In the genomic region with DNA sequence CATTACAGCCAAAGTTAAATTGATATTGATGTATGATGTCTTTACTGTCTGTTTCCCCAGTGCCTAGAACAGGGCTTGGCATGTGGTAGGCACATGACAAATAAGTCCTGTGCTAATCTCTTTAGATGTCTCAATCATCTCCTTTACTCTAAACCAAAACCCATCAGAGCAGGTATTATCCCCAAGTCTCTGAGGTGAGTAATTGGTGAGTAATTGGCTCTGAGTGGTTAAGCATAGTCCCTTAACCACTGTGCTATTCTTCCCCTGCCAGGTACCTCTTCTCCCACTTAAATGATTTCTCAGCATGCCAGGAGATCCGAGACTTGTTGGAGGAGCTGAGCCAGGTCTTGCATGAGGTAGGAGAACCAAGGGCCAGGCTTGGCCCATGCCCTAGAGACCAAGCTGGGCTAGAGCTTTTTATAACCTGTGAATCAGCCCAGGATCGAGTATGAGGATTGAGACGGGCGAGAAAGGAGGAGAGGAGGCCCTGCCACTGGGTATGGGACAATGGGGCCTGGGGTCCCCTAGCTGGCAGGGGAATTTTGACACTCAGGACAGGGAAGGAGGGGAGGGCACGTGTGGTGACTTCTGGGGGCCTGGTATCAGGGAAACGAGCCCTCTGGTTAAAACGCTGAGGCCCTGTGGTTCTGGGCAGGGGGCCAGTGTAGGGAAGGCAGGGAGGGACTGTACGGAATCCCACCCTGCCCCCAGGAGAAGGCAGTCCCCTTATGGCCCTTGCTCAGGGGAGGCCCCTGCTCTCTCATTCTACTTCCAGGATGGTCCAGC, we compare ENCODE assay signal across 19 cellular contexts. TPM values are rescaled to one million over a fixed set of nuclear protein-coding genes. Genes with fewer than 3 reads are reported as not detected.
DNase-seq lines count a peak whose midpoint lies in the region; ATAC-seq and TF ChIP-seq lines count a peak whose summit lies in the region.
"Had no signal": no experiment of that assay in that cellular context is flagged by ENCODE, and none has a peak within 500 bp of the region (broad histone marks: within the 10 kb centered on the region; RNA-seq: fewer than 3 reads in every experiment).

No MANE protein-coding gene starts in this region.

- no peak overlapping the region for H4K91ac ChIP-seq in neuronal stem cell (ENCODE audit: low read depth, low read length, poor library complexity)

- no peak overlapping the region for H3K23ac ChIP-seq in neuronal stem cell (ENCODE audit: low read depth, low read length, poor library complexity)

- no peak overlapping the region for H2BK120ac ChIP-seq in neuronal stem cell (ENCODE audit: low read depth, low read length)

- no peak overlapping the region for H3K27ac ChIP-seq in neuronal stem cell (replicated peaks; ENCODE audit: low read length)
- H3K27ac ChIP-seq: BLaER1 treated with 17β-estradiol and CSF1 and Interleukin-3, amounts not matched to agents 10 nM and 100 nM had no signal

- peak overlapping the region; percentile 48 for H3K27ac Mint-ChIP-seq in endothelial cell (ENCODE audit: unreplicated experiment)
- H3K27ac Mint-ChIP-seq: endodermal cell, progenitor cell of endocrine pancreas had no signal

- H3K4me3 ChIP-seq in neuronal stem cell (ENCODE audit: low read length in 2 of 2), result no peak overlapping the region
- H3K4me3 ChIP-seq: BLaER1 treated with 17β-estradiol and CSF1 and Interleukin-3, amounts not matched to agents 10 nM and 100 nM; lung had no signal

- no peak overlapping the region for H2AK5ac ChIP-seq in neuronal stem cell (ENCODE audit: low read depth, low read length)

- H3K4ac ChIP-seq in neuronal stem cell (ENCODE audit: low read length), result no peak overlapping the region

- no peaks in the 10 kb centered on the region for H3K9me3 Mint-ChIP-seq in endothelial cell (ENCODE audit: unreplicated experiment)
- H3K9me3 Mint-ChIP-seq: endodermal cell; naive thymus-derived CD8-positive, alpha-beta T cell had no signal

- H3K36me3 Mint-ChIP-seq in endothelial cell (ENCODE audit: low read depth, unreplicated experiment), result peaks cover 10% of the 10 kb centered on the region

- H3K27me3 ChIP-seq in neuronal stem cell (ENCODE audit: control insufficient read depth in 3 of 3, insufficient read depth in 3 of 3, low read depth in 1 of 3, low read length in 3 of 3), result no peaks in the 10 kb centered on the region
- H3K27me3 ChIP-seq: BLaER1 treated with 17β-estradiol and CSF1 and Interleukin-3, amounts not matched to agents 10 nM and 100 nM had no signal

- peaks cover 15% of the 10 kb centered on the region for H3K4me1 Mint-ChIP-seq in endothelial cell (ENCODE audit: unreplicated experiment)

- no peak overlapping the region for H3K4me2 ChIP-seq in neuronal stem cell (ENCODE audit: insufficient read depth, low read length, poor library complexity, severe bottlenecking)
- H3K4me2 ChIP-seq: BLaER1 treated with 17β-estradiol and CSF1 and Interleukin-3, amounts not matched to agents 10 nM and 100 nM had no signal

- no peak overlapping the region for H2BK15ac ChIP-seq in neuronal stem cell (ENCODE audit: low read length)

- peaks cover 3% of the 10 kb centered on the region for H3K27me3 Mint-ChIP-seq in endothelial cell (ENCODE audit: unreplicated experiment)
- H3K27me3 Mint-ChIP-seq: naive thymus-derived CD8-positive, alpha-beta T cell; progenitor cell of endocrine pancreas had no signal

- H2BK12ac ChIP-seq in neuronal stem cell (ENCODE audit: low read length), result no peak overlapping the region

- WGBS in neuronal stem cell (ENCODE audit: extremely low coverage in 2 of 2, insufficient read length in 2 of 2, insufficient replicate concordance in 1 of 2), 2 donors, result no CpG with 5 or more reads among the region's 8 CpGs

- H3K9me3 ChIP-seq in neuronal stem cell (replicated peaks in 1 of 2; ENCODE audit: control insufficient read depth in 2 of 2, insufficient read depth in 1 of 2, low read depth in 1 of 2, low read length in 2 of 2), result no peaks in the 10 kb centered on the region
- H3K9me3 ChIP-seq: BLaER1 treated with 17β-estradiol and CSF1 and Interleukin-3, amounts not matched to agents 10 nM and 100 nM had no signal

- ATAC-seq in GM18511 (IDR thresholded peaks at IDR 0.05; ENCODE audit: unreplicated experiment) (no peak), GM21360 (IDR thresholded peaks at IDR 0.05; ENCODE audit: unreplicated experiment) (no peak)
- ATAC-seq: naive thymus-derived CD8-positive, alpha-beta T cell; Panc1 had no signal

- H3K4me1 ChIP-seq in neuronal stem cell (ENCODE audit: control insufficient read depth in 2 of 2, insufficient read depth in 1 of 2, low read depth in 1 of 2, low read length in 2 of 2), result peaks cover 0 to 5% of the 10 kb centered on the region in 2 donors
- H3K4me1 ChIP-seq: BLaER1 treated with 17β-estradiol and CSF1 and Interleukin-3, amounts not matched to agents 10 nM and 100 nM had no signal

- H2AFZ ChIP-seq in neuronal stem cell (ENCODE audit: low read length), result peak overlapping the region; percentile 51

- no peak for TF ChIP-seq CTCF in endothelial cell (IDR thresholded peaks at IDR 0.05; ENCODE audit: unreplicated experiment)

- H3K18ac ChIP-seq in neuronal stem cell (ENCODE audit: low read length), result no peak overlapping the region

- H3K9ac ChIP-seq in neuronal stem cell (ENCODE audit: low read depth, low read length, poor library complexity), result peak overlapping the region; percentile 50
- H3K9ac ChIP-seq: BLaER1 treated with 17β-estradiol and CSF1 and Interleukin-3, amounts not matched to agents 10 nM and 100 nM had no signal

- H4K8ac ChIP-seq in neuronal stem cell (ENCODE audit: low read depth, low read length), result no peak overlapping the region

- H3K36me3 ChIP-seq in neuronal stem cell (replicated peaks in 1 of 2; ENCODE audit: control insufficient read depth in 2 of 2, insufficient read depth in 2 of 2, low read length in 2 of 2), result no peaks in the 10 kb centered on the region
- H3K36me3 ChIP-seq: BLaER1 treated with 17β-estradiol and CSF1 and Interleukin-3, amounts not matched to agents 10 nM and 100 nM had no signal

- no peaks in the 10 kb centered on the region for H3K79me1 ChIP-seq in neuronal stem cell (ENCODE audit: low read depth, low read length)

- no peak overlapping the region for H3K14ac ChIP-seq in neuronal stem cell (ENCODE audit: low read length)

- peak overlapping the region; percentile 42 for H3K4me3 Mint-ChIP-seq in endothelial cell (ENCODE audit: unreplicated experiment)
- H3K4me3 Mint-ChIP-seq: endodermal cell; naive thymus-derived CD8-positive, alpha-beta T cell had no signal

- no peak overlapping the region for H2BK5ac ChIP-seq in neuronal stem cell (ENCODE audit: low read length)

- peak; percentile 31 for DNase-seq in HK-2 (ENCODE audit: unreplicated experiment)
- DNase-seq in NCI-H226, result peak; percentile 79
- no peak for DNase-seq in endothelial cell (ENCODE audit: low spot score)
- no peak for DNase-seq in neuronal stem cell (ENCODE audit: low spot score)
- no peak for DNase-seq in stimulated activated CD4-positive, alpha-beta T cell treated with anti-CD3 and anti-CD28 coated beads, Interleukin-4, amount 100 ng/mL, for 4 hours
- DNase-seq: amniotic stem cell; endodermal cell; naive thymus-derived CD8-positive, alpha-beta T cell; NCI-H2107; NCI-H69; stimulated activated naive CD4-positive, alpha-beta T cell; trophoblast cell had no signal

RNA-seq across cellular contexts. Expression of a gene that starts 4.5 kb away (rescaled TPM):
- 10.0 TPM for total RNA-seq in endothelial cell (ENCODE audit: unreplicated experiment)
- polyA plus RNA-seq in neuronal stem cell (2013, experiment 1 of 2), result 6.9 TPM
- 6.8 TPM for polyA plus RNA-seq in neuronal stem cell (2013, experiment 2 of 2)

RNA-seq across cellular contexts. Expression of a gene that starts 8.6 kb away (rescaled TPM):
- not detected for total RNA-seq in endothelial cell (ENCODE audit: unreplicated experiment)
- polyA plus RNA-seq in neuronal stem cell (2013, experiment 1 of 2), result 0.36 TPM
- 0.26 TPM for polyA plus RNA-seq in neuronal stem cell (2013, experiment 2 of 2)
- total RNA-seq: lung; naive thymus-derived CD8-positive, alpha-beta T cell; progenitor cell of endocrine pancreas had no signal
- polyA plus RNA-seq: lung; naive thymus-derived CD8-positive, alpha-beta T cell had no signal

RNA-seq across cellular contexts. Expression of a gene that starts 10.1 kb away (rescaled TPM):
- not detected for total RNA-seq in endothelial cell (ENCODE audit: unreplicated experiment)
- polyA plus RNA-seq in neuronal stem cell (2013, experiment 1 of 2), result 0.74 TPM
- polyA plus RNA-seq in neuronal stem cell (2013, experiment 2 of 2), result 0.66 TPM
- total RNA-seq: endodermal cell; lung; naive thymus-derived CD8-positive, alpha-beta T cell; progenitor cell of endocrine pancreas had no signal

RNA-seq across cellular contexts. Expression of a gene that starts 12.1 kb away (rescaled TPM):
- total RNA-seq in endothelial cell (ENCODE audit: unreplicated experiment), result 17.9 TPM
- 29.0 TPM for polyA plus RNA-seq in neuronal stem cell (2013, experiment 1 of 2)
- 28.3 TPM for polyA plus RNA-seq in neuronal stem cell (2013, experiment 2 of 2)

RNA-seq across cellular contexts. Expression of a gene that starts 13.0 kb away (rescaled TPM):
- total RNA-seq in endothelial cell (ENCODE audit: unreplicated experiment), result not detected
- 0.13 TPM for polyA plus RNA-seq in neuronal stem cell (2013, experiment 1 of 2)
- not detected for polyA plus RNA-seq in neuronal stem cell (2013, experiment 2 of 2)
- total RNA-seq: cerebellum; endodermal cell; lung; naive thymus-derived CD8-positive, alpha-beta T cell; progenitor cell of endocrine pancreas had no signal
- polyA plus RNA-seq: lung; naive thymus-derived CD8-positive, alpha-beta T cell had no signal

Comparison
In these comparisons a context has a peak if more than half of its experiments do, and no peak if none do; other contexts are left out.
1. DNase-seq: peak in HK-2 (single experiment) and NCI-H226 (single experiment); none in endothelial cell (single experiment), neuronal stem cell (single experiment) and stimulated activated CD4-positive, alpha-beta T cell treated with anti-CD3 and anti-CD28 coated beads, Interleukin-4, amount 100 ng/mL, for 4 hours (0 of 2).